14 cellular contexts compared by ENCODE assay signal in the genomic region with DNA sequence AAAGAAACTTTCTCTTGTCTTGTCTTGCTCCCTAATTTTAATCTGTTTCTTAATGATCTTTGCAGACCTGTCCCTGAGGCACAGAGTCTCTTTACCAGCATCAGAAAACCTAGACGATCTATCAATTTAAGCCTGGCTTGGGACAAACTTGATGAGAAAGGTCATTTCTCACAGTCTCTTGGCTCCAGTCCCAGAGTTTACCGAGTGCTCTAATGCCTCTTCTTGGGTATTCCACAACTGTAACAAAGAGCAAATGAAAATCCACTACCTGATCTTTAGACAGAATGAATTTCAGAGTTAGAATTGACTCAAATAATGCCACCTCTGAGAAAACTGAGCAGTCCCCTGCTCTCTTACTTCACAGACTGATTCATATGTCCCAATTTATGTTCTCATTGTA.
"Had no signal": no experiment of that assay in that cellular context is flagged by ENCODE, and none has a peak within 500 bp of the region (broad histone marks: within the 10 kb centered on the region; RNA-seq: fewer than 3 reads in every experiment).

No MANE protein-coding gene starts in this region.

- H3K27ac Mint-ChIP-seq: activated CD4-positive, alpha-beta T cell treated with anti-CD3 and anti-CD28 coated beads for 36 hours; activated CD8-positive, alpha-beta T cell treated with anti-CD3 and anti-CD28 coated beads for 36 hours; activated naive CD8-positive, alpha-beta T cell treated with anti-CD3 and anti-CD28 coated beads, Interleukin-2, amount 50 U/mL, for 24 hours; effector memory CD8-positive, alpha-beta T cell; natural killer cell; stimulated activated naive CD8-positive, alpha-beta T cell treated with anti-CD3 and anti-CD28 coated beads, Interleukin-15, Interleukin-2, amounts not matched to agents 100 ng/mL and 50 ng/mL, for 24 hours had no signal

- H3K9me3 Mint-ChIP-seq: activated CD8-positive, alpha-beta T cell treated with anti-CD3 and anti-CD28 coated beads for 36 hours; activated naive CD8-positive, alpha-beta T cell treated with anti-CD3 and anti-CD28 coated beads, Interleukin-2, amount 50 U/mL, for 24 hours; effector memory CD8-positive, alpha-beta T cell; natural killer cell; stimulated activated naive CD8-positive, alpha-beta T cell treated with anti-CD3 and anti-CD28 coated beads, Interleukin-15, Interleukin-2, amounts not matched to agents 100 ng/mL and 50 ng/mL, for 24 hours had no signal

- H3K27me3 Mint-ChIP-seq: activated CD4-positive, alpha-beta T cell treated with anti-CD3 and anti-CD28 coated beads for 36 hours; activated CD8-positive, alpha-beta T cell treated with anti-CD3 and anti-CD28 coated beads for 36 hours; activated naive CD8-positive, alpha-beta T cell treated with anti-CD3 and anti-CD28 coated beads, Interleukin-2, amount 50 U/mL, for 24 hours; effector memory CD8-positive, alpha-beta T cell; stimulated activated naive CD8-positive, alpha-beta T cell treated with anti-CD3 and anti-CD28 coated beads, Interleukin-15, Interleukin-2, amounts not matched to agents 100 ng/mL and 50 ng/mL, for 24 hours had no signal

- ATAC-seq: activated CD4-positive, alpha-beta T cell treated with anti-CD3 and anti-CD28 coated beads for 36 hours; activated CD8-positive, alpha-beta T cell treated with anti-CD3 and anti-CD28 coated beads for 36 hours; activated naive CD8-positive, alpha-beta T cell treated with anti-CD3 and anti-CD28 coated beads, Interleukin-2, amount 50 U/mL, for 24 hours; effector memory CD8-positive, alpha-beta T cell; natural killer cell had no signal

- H3K4me3 Mint-ChIP-seq: activated CD4-positive, alpha-beta T cell treated with anti-CD3 and anti-CD28 coated beads for 36 hours; activated CD8-positive, alpha-beta T cell treated with anti-CD3 and anti-CD28 coated beads for 36 hours; activated naive CD8-positive, alpha-beta T cell treated with anti-CD3 and anti-CD28 coated beads, Interleukin-2, amount 50 U/mL, for 24 hours; effector memory CD8-positive, alpha-beta T cell; natural killer cell; stimulated activated naive CD8-positive, alpha-beta T cell treated with anti-CD3 and anti-CD28 coated beads, Interleukin-15, Interleukin-2, amounts not matched to agents 100 ng/mL and 50 ng/mL, for 24 hours had no signal

- FAIRE-seq: astrocyte had no signal

- DNase-seq: activated CD4-positive, alpha-beta T cell treated with anti-CD3 and anti-CD28 coated beads for 36 hours; activated CD8-positive, alpha-beta memory T cell treated with anti-CD3 and anti-CD28 coated beads, Interleukin-2, amount 50 U/mL, for 4 hours; activated CD8-positive, alpha-beta T cell treated with anti-CD3 and anti-CD28 coated beads for 36 hours; activated naive CD4-positive, alpha-beta T cell treated with Interleukin-2 at 50 U/mL for 16 hours; activated naive CD8-positive, alpha-beta T cell treated with anti-CD3 and anti-CD28 coated beads, Interleukin-2, amount 50 U/mL, for 24 hours; caudate nucleus; effector memory CD8-positive, alpha-beta T cell; erythroblast; hypothalamus; natural killer cell; stimulated activated CD4-positive, alpha-beta T cell treated with anti-CD3 and anti-CD28 coated beads, Interleukin-15, amount 100 ng/mL, for 24 hours; stimulated activated CD4-positive, alpha-beta T cell treated with anti-CD3 and anti-CD28 coated beads, Interleukin-4, amount 100 ng/mL, for 24 hours had no signal

- H3K36me3 Mint-ChIP-seq: natural killer cell had no signal
